In the genomic region with DNA sequence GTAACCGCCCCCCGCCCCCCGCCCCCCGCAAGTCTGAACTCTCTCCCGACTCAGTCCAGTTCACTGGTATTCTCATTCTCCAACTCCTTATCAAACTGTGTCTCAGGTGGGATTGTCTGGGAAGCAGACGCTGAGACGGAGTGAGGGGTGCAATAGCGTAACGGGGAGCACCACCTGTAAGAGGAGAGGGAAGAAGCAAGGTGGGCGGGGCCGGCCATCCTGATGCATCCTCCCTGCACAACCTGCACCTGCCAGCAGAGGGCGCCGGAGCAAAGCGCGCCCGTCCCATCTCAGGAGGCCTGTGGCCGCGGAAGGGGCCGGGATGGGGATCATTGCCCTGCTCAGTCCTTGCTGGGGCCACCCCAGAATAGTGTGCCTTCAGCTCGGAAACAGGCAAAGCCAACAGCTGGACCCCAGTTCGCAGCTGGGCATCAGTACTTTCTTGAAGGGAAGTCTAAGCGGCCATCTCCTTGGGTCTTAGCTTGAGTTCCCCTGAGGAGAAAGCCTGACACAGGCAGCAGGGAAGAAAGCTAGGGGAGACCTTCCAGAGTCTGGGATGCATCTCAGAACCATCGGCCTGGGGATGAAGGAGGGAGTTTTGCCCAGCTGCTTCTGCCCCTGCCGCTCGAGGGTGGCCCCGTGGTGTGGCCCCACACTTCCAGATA, we compare ENCODE assay signal across 8 cellular contexts.
A peak's percentile ranks its signal among the peaks of the same experiment; 100 is the strongest.
DNase-seq lines count a peak whose midpoint lies in the region; ATAC-seq, FAIRE-seq and TF ChIP-seq lines count a peak whose summit lies in the region.

No MANE protein-coding gene starts in this region.

- in situ Hi-C loops in GM12878 (cut with MboI), result loop anchor here (25.0 kb wide), 1 partner anchor 635 kb away; no protein-coding TSS in a partner anchor

- no peaks in the 10 kb centered on the region for H3K9me3 ChIP-seq in GM12878 (replicated peaks; ENCODE audit: control insufficient read depth, insufficient read depth, low read length)

- no peaks in the 10 kb centered on the region for H3K4me1 ChIP-seq in GM12878 (ENCODE audit: control insufficient read depth, insufficient read depth, low read length)

- no peak for TF ChIP-seq POLR2A in GM12878 (IDR thresholded peaks at IDR 0.05; ENCODE audit: low read depth, low read length)

- H3K27me3 ChIP-seq in GM12878 (replicated peaks in 1 of 2; ENCODE audit: control insufficient read depth in 2 of 2, insufficient read depth in 2 of 2, low read length in 1 of 2) (no peaks in the 10 kb centered on the region; a peak in 1 of 4 replicates), kidney epithelial cell (ENCODE audit: control insufficient read depth, insufficient read depth, low read length) (peaks cover 9% of the 10 kb centered on the region)

- TF ChIP-seq EP300 in GM12878 (IDR thresholded peaks at IDR 0.05; ENCODE audit: borderline replicate concordance in 1 of 2, control insufficient read depth in 1 of 2, low read depth in 2 of 2, low read length in 2 of 2), result no peak

- no peaks in the 10 kb centered on the region for H3K79me2 ChIP-seq in GM12878 (ENCODE audit: control insufficient read depth, insufficient read depth, low read length)

- no peak overlapping the region for H3K27ac ChIP-seq in GM12878 (ENCODE audit: control insufficient read depth, insufficient read depth)

- POLR2A ChIA-PET in GM12878 (lab: Charles Lee), result no interaction called here

- peak; percentile 78 for ATAC-seq in GM12878

- H3K4me2 ChIP-seq in GM12878 (ENCODE audit: control insufficient read depth, insufficient read depth), result no peak overlapping the region

- intact Hi-C loops in GM12878 (cut with micrococcal nuclease; ENCODE audit: unreplicated experiment), result no loop called here

- TF ChIP-seq CTCF in AG10803 (conservative IDR thresholded peaks at IDR 0.05; ENCODE audit: low read length) (peak; percentile 72), GM12878 (IDR thresholded peaks at IDR 0.05 in 2 of 3, conservative IDR thresholded peaks at IDR 0.05 in 1 of 3; ENCODE audit: control insufficient read depth in 2 of 3, extremely low read depth in 1 of 3, insufficient read depth in 1 of 3, low read depth in 3 of 3, low read length in 3 of 3) (peak; percentile 79 to 99 (median 92)), kidney epithelial cell (IDR thresholded peaks at IDR 0.05; ENCODE audit: insufficient read depth, low read length, poor library complexity, severe bottlenecking) (peak; percentile 99)

- BruUV-seq in GM12878 (replicated peaks; lab: Mats Ljungman, UMichigan), result no TSS peak

- no peak overlapping the region for H3K9ac ChIP-seq in GM12878 (ENCODE audit: control insufficient read depth, insufficient read depth, low read length)

- CTCF ChIA-PET in GM12878 (lab: Yijun Ruan, JAX), result interaction anchor here (0.7 to 1.4 kb wide), 13 partner anchors 10 to 396 kb away, joined by 3 to 6 read pairs (median 3); no protein-coding TSS in a partner anchor

- RAD21 ChIA-PET in GM12878 (lab: Charles Lee; ENCODE audit: unreplicated experiment), result no interaction called here

- peak; percentile 28 for DNase-seq in AG10803 (ENCODE audit: low read depth)
- peak; percentile 46 for DNase-seq in GM19238 (ENCODE audit: insufficient read length, low spot score)
- peak; percentile 60 to 65 for DNase-seq in Kasumi-1 (lab: John Stamatoyannopoulos, UW)
- DNase-seq in T-helper 9 cell, result peak; percentile 48
- no peak for DNase-seq in GM12878 (ENCODE audit: low read depth, low spot score)
- DNase-seq in kidney epithelial cell (ENCODE audit: low read depth), result no peak
- DNase-seq in stimulated activated CD4-positive, alpha-beta T cell treated with anti-CD3 and anti-CD28 coated beads, TNF-alpha, amount 100 ng/mL, for 48 hours (ENCODE audit: low read depth in 3 of 3), result peak; percentile 52 to 72 (median 55)
- no peak for DNase-seq in occipital lobe (lab: John Stamatoyannopoulos, UW)

- WGBS in GM12878 (ENCODE audit: insufficient coverage, insufficient replicate concordance, low lambda C conversion rate, missing lambda C conversion rate), result 26% methylated on average over 26 of the region's 26 CpGs

- TF ChIP-seq RAD21 in GM12878 (IDR thresholded peaks at IDR 0.05; ENCODE audit: insufficient read depth, low read depth, low read length), result 0 out of 2 replicates have a peak, but pooled peaks have one; percentile 11

- H3K4me3 ChIP-seq in AG10803 (ENCODE audit: low read length) (no peak overlapping the region), GM12878 (no peak overlapping the region), kidney epithelial cell (ENCODE audit: low read depth, low read length) (no peak overlapping the region)

- no peak for FAIRE-seq in GM12878 (lab: Jason Lieb, UNC)

- H4K20me1 ChIP-seq in GM12878 (ENCODE audit: control insufficient read depth, insufficient read depth), result no peaks in the 10 kb centered on the region; the same call in 1 of the 2 replicates

- no peak overlapping the region for H2AFZ ChIP-seq in GM12878 (ENCODE audit: control insufficient read depth, low read depth, low read length)

- H3K36me3 ChIP-seq in GM12878 (ENCODE audit: control insufficient read depth in 2 of 2, insufficient read depth in 2 of 2, low read length in 1 of 2) (no peaks in the 10 kb centered on the region), kidney epithelial cell (ENCODE audit: control insufficient read depth, insufficient read depth, low read length) (no peaks in the 10 kb centered on the region)

- SMC1A ChIA-PET in GM12878 (lab: Charles Lee; ENCODE audit: uncharacterized antibody, unreplicated experiment), result interaction anchor here (1.1 kb wide), 1 partner anchor 379 kb away, joined by 3 read pairs; no protein-coding TSS in a partner anchor

TF ChIP-seq in GM12878, 131 proteins besides CTCF, POLR2A, EP300 and RAD21:
- TF ChIP-seq, protein P1, sequence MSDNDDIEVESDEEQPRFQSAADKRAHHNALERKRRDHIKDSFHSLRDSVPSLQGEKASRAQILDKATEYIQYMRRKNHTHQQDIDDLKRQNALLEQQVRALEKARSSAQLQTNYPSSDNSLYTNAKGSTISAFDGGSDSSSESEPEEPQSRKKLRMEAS (IDR thresholded peaks at IDR 0.05; ENCODE audit: low read depth, low read length), result no peak
- TF ChIP-seq NFXL1 (IDR thresholded peaks at IDR 0.05; ENCODE audit: borderline replicate concordance) (0 out of 2 replicates have a peak, but pooled peaks have one; percentile 63), SMC3 (IDR thresholded peaks at IDR 0.05; ENCODE audit: borderline replicate concordance, low read length) (peak; percentile 8; the same call in 1 of the 2 replicates)

Comparison
In these comparisons a context has a peak if more than half of its experiments do, and no peak if none do; other contexts are left out.
1. DNase-seq: peak in AG10803 (single experiment), GM19238 (single experiment), Kasumi-1 (2 of 2), T-helper 9 cell (single experiment) and stimulated activated CD4-positive, alpha-beta T cell treated with anti-CD3 and anti-CD28 coated beads, TNF-alpha, amount 100 ng/mL, for 48 hours (3 of 3); none in GM12878 (single experiment), kidney epithelial cell (single experiment) and occipital lobe (single experiment).
2. Peak in every context shown above with its lines, with median percentiles within 50 percentile points of each other: CTCF ChIP-seq.